9 cellular contexts compared by ENCODE assay signal in the genomic region with DNA sequence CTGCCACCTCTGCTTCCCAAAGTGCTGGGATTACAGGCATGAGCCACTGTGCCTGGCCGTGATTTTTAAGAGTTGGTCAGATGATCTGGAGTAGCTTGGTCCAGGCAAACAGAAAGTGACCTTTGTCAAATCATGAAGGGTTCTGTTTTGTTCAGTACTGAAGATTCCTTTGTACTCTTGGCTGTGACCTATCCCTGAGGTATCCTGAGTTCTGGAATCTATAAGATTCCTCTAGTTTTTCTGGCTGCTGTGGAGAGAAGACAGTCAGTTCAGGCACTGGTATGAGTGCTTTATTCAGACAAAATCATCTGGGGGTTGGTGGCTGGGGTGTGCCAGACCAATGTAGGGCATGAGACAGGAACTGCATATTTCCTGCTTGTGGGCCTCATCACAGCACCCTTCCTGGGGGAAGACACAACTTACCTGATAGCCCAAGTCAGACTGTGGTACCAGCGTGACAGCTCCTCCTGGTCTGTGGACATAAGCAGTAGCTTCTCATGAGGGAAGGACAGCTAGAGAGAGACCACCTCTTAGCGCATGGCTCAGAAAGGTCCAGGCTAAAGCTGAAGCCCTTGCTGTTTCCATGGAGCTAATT. TPM values are rescaled to one million over a fixed set of nuclear protein-coding genes. Genes with fewer than 3 reads are reported as not detected.
DNase-seq lines count a peak whose midpoint lies in the region; ATAC-seq and TF ChIP-seq lines count a peak whose summit lies in the region.
"Had no signal": no experiment of that assay in that cellular context is flagged by ENCODE, and none has a peak within 500 bp of the region (broad histone marks: within the 10 kb centered on the region; RNA-seq: fewer than 3 reads in every experiment).

No MANE protein-coding gene starts in this region.

- H3K4me1 Mint-ChIP-seq in activated naive CD8-positive, alpha-beta T cell (ENCODE audit: low read depth): peaks cover 66% of the 10 kb centered on the region
- H3K4me1 Mint-ChIP-seq in mesothelial cell of epicardium: peaks cover 47% of the 10 kb centered on the region

- no peaks in the 10 kb centered on the region for H3K9me3 Mint-ChIP-seq in activated naive CD8-positive, alpha-beta T cell (ENCODE audit: low read depth)
- no peaks in the 10 kb centered on the region for H3K9me3 Mint-ChIP-seq in mesothelial cell of epicardium

- ATAC-seq in heart right ventricle: no peak
- no peak for ATAC-seq in left ventricle myocardium superior

- DNase-seq in heart right ventricle (no peak), left ventricle myocardium superior (no peak), mesothelial cell of epicardium (ENCODE audit: low spot score in 2 of 2, unreplicated experiment in 2 of 2) (no peak), uterus (no peak), inferior parietal cortex (ENCODE audit: extremely low spot score) (no peak), HuH-7 (ENCODE audit: low spot score) (no peak)
- no peak for DNase-seq in NK-92 treated with Interleukin-12 subunit alpha and Interleukin-12 subunit beta, amount 100 ng/mL, for 24 hours (lab: John Stamatoyannopoulos, UW)

- H3K36me3 ChIP-seq in heart right ventricle (peaks cover 0 to 29% (median 9%) of the 10 kb centered on the region in 9 donors), uterus (no peaks in the 10 kb centered on the region)

- TF ChIP-seq POLR2A in uterus (IDR thresholded peaks at IDR 0.05): no peak

- no peak overlapping the region for H3K4me3 ChIP-seq in heart right ventricle
- H3K4me3 ChIP-seq in uterus: no peak overlapping the region

- H3K4me3 Mint-ChIP-seq in activated naive CD8-positive, alpha-beta T cell: peak overlapping the region; percentile 23
- no peak overlapping the region for H3K4me3 Mint-ChIP-seq in mesothelial cell of epicardium

- H3K27me3 ChIP-seq in heart right ventricle: no peaks in the 10 kb centered on the region
- no peaks in the 10 kb centered on the region for H3K27me3 ChIP-seq in uterus

- H3K27ac ChIP-seq in heart right ventricle: peak overlapping the region; percentile 24 to 99 (median 98)
- peak overlapping the region; percentile 96 to 99 for H3K27ac ChIP-seq in uterus
- H3K27ac ChIP-seq: parathyroid adenoma had no signal

- no peak for TF ChIP-seq CTCF in heart right ventricle (IDR thresholded peaks at IDR 0.05)
- TF ChIP-seq CTCF in mesothelial cell of epicardium (IDR thresholded peaks at IDR 0.05; ENCODE audit: unreplicated experiment): no peak
- no peak for TF ChIP-seq CTCF in uterus (IDR thresholded peaks at IDR 0.05)

- H3K9me3 ChIP-seq in heart right ventricle (no peaks in the 10 kb centered on the region), uterus (no peaks in the 10 kb centered on the region)

- intact Hi-C loops in heart right ventricle (cut with DNase I): loop anchor here in 6 of 10 donors (2.0 to 10.0 kb wide), 4 partner anchors 35 to 67 kb away; no protein-coding TSS in a partner anchor
- intact Hi-C loops in left ventricle myocardium superior (cut with micrococcal nuclease): no loop called here
- intact Hi-C loops in uterus (cut with DNase I; ENCODE audit: low total_unique reads): no loop called here

- H3K27me3 Mint-ChIP-seq in activated naive CD8-positive, alpha-beta T cell: no peaks in the 10 kb centered on the region
- peaks cover 3% of the 10 kb centered on the region for H3K27me3 Mint-ChIP-seq in mesothelial cell of epicardium (ENCODE audit: low read depth)

- peak overlapping the region; percentile 89 for H3K27ac Mint-ChIP-seq in activated naive CD8-positive, alpha-beta T cell
- H3K27ac Mint-ChIP-seq in mesothelial cell of epicardium: peak overlapping the region; percentile 29

- WGBS in heart right ventricle, 2 donors: 71 to 74% methylated on average over 3 of the region's 3 CpGs

- H3K4me1 ChIP-seq in heart right ventricle (peaks cover 0 to 68% (median 51%) of the 10 kb centered on the region in 9 donors), uterus (peaks cover 0 to 6% of the 10 kb centered on the region in 2 donors)
- H3K4me1 ChIP-seq: parathyroid adenoma had no signal

- H3K36me3 Mint-ChIP-seq in activated naive CD8-positive, alpha-beta T cell: peaks cover 2% of the 10 kb centered on the region
- peaks cover 3% of the 10 kb centered on the region for H3K36me3 Mint-ChIP-seq in mesothelial cell of epicardium

RNA-seq across cellular contexts. Expression of a gene that starts 3.1 kb away (rescaled TPM):
- total RNA-seq in heart right ventricle (under 1 TPM in 8 of 10 donors, not detected in 2; 0.09 to 0.85 (median 0.30) TPM), left ventricle myocardium superior (0.45 TPM), mesothelial cell of epicardium (6.3 to 8.0 TPM (median 6.5 TPM) in 3 replicates), uterus (1 to 10 TPM in 3 of 4 donors, not detected in 1; 1.5 to 3.6 (median 2.4) TPM)
- polyA plus RNA-seq in heart right ventricle: 1 to 10 TPM in 1 of 2 donors, under 1 TPM in 1; 0.35 to 1.3 TPM

RNA-seq across cellular contexts. Expression of a gene that starts 3.8 kb away (rescaled TPM):
- total RNA-seq in heart right ventricle: 10 to 100 TPM; 37.9 to 54.0 (median 43.9) TPM
- 100 to 1,000 TPM in 1 of 2 donors, 10 to 100 TPM in 1; 95.3 to 210 TPM for polyA plus RNA-seq in heart right ventricle
- 45.6 TPM for total RNA-seq in left ventricle myocardium superior
- total RNA-seq in mesothelial cell of epicardium: 16.7 to 17.8 TPM (median 17.0 TPM) in 3 replicates
- total RNA-seq in uterus: 100 to 1,000 TPM in 1 of 4 donors, 10 to 100 TPM in 2, 1 to 10 TPM in 1; 9.0 to 120 (median 32.1) TPM

RNA-seq across cellular contexts. Expression of a gene that starts 4.0 kb away (rescaled TPM):
- total RNA-seq in heart right ventricle (over 10,000 TPM in 3 of 10 donors, 1,000 to 10,000 TPM in 7; 3,879 to 14,997 (median 5,788) TPM), left ventricle myocardium superior (16,495 TPM), mesothelial cell of epicardium (20,234 to 21,305 TPM (median 21,148 TPM) in 3 replicates), uterus (over 10,000 TPM in 2 of 4 donors, 1,000 to 10,000 TPM in 2; 2,632 to 57,722 (median 9,015) TPM)
- 100 to 1,000 TPM in 1 of 2 donors, 10 to 100 TPM in 1; 14.9 to 476 TPM for polyA plus RNA-seq in heart right ventricle

RNA-seq across cellular contexts. Expression of a gene that starts 11.1 kb away (rescaled TPM):
- total RNA-seq in heart right ventricle (1 to 10 TPM in 1 of 10 donors, under 1 TPM in 5, not detected in 4; 0.19 to 3.6 (median 0.33) TPM), left ventricle myocardium superior (0.32 TPM), mesothelial cell of epicardium (not detected in 3 replicates), uterus (under 1 TPM in 2 of 4 donors, not detected in 2; 0.21 to 0.51 TPM)
- under 1 TPM in 1 of 2 donors, not detected in 1; 0.25 TPM for polyA plus RNA-seq in heart right ventricle

RNA-seq across cellular contexts. Expression of a gene that starts 11.9 kb away (rescaled TPM):
- 10 to 100 TPM in 1 of 10 donors, 1 to 10 TPM in 1, under 1 TPM in 3, not detected in 5; 0.20 to 13.2 (median 0.24) TPM for total RNA-seq in heart right ventricle
- 1 to 10 TPM in 1 of 2 donors, not detected in 1; 1.0 TPM for polyA plus RNA-seq in heart right ventricle
- total RNA-seq in left ventricle myocardium superior: 0.64 TPM
- total RNA-seq in mesothelial cell of epicardium: 1.1 to 2.3 TPM (median 1.7 TPM) in 3 replicates
- under 1 TPM in 1 of 4 donors, not detected in 3; 0.14 TPM for total RNA-seq in uterus

Comparison
In these comparisons a context has a peak if more than half of its experiments do, and no peak if none do; other contexts are left out.
1. intact Hi-C loops: an anchor here in heart right ventricle (2.0 to 10.0 kb wide); none called in left ventricle myocardium superior and uterus.